In genomic region chr2:201779996-201780673, GRCh38 we compare ENCODE assay signal across 8 cellular contexts.
DNase-seq lines count a peak whose midpoint lies in the region; ATAC-seq and TF ChIP-seq lines count a peak whose summit lies in the region.

No MANE protein-coding gene starts in this region.

- DNase-seq in NCI-H2171 treated with DMSO at 0.1 percent for 48 hours (lab: John Stamatoyannopoulos, UW) (peak; percentile 49), NCI-H2171 (lab: John Stamatoyannopoulos, UW) (no peak), T1000 (lab: John Stamatoyannopoulos, UW) (peak; percentile 26), fibroblast of mammary gland (ENCODE audit: low read depth) (no peak), nephron progenitor cell (no peak)
- DNase-seq in stimulated activated naive CD4-positive, alpha-beta T cell treated with Interleukin-2 at 50 U/mL for 16 hours (lab: John Stamatoyannopoulos, UW): no peak

- ATAC-seq in HG02981 (IDR thresholded peaks at IDR 0.05; ENCODE audit: unreplicated experiment) (peak; percentile 3), HG02885 (IDR thresholded peaks at IDR 0.05; ENCODE audit: poor library complexity, unreplicated experiment) (no peak)

- no peaks in the 10 kb centered on the region for H3K9me3 Mint-ChIP-seq in nephron progenitor cell

- H3K27ac Mint-ChIP-seq in nephron progenitor cell: peak overlapping the region; percentile 93

- peak overlapping the region; percentile 97 for H3K4me3 Mint-ChIP-seq in nephron progenitor cell

- no peaks in the 10 kb centered on the region for H3K36me3 Mint-ChIP-seq in nephron progenitor cell (ENCODE audit: low read depth)

- TF ChIP-seq CTCF in fibroblast of mammary gland (conservative IDR thresholded peaks at IDR 0.05; ENCODE audit: control insufficient read depth, insufficient read depth, low read depth, low read length): no peak
- no peak for TF ChIP-seq CTCF in nephron progenitor cell (IDR thresholded peaks at IDR 0.05)

- H3K27me3 Mint-ChIP-seq in nephron progenitor cell (ENCODE audit: low read depth, poor library complexity): peaks cover 8% of the 10 kb centered on the region

- peak overlapping the region; percentile 90 for H3K4me3 ChIP-seq in fibroblast of mammary gland (ENCODE audit: control insufficient read depth, low read depth, low read length)

- H3K4me1 Mint-ChIP-seq in nephron progenitor cell: peaks cover 40% of the 10 kb centered on the region

Comparison
In these comparisons a context has a peak if more than half of its experiments do, and no peak if none do; other contexts are left out.
1. DNase-seq: peak in NCI-H2171 treated with DMSO at 0.1 percent for 48 hours (single experiment) and T1000 (single experiment); none in NCI-H2171 (single experiment), fibroblast of mammary gland (single experiment), nephron progenitor cell (single experiment) and stimulated activated naive CD4-positive, alpha-beta T cell treated with Interleukin-2 at 50 U/mL for 16 hours (single experiment).